Comparison of ENCODE assay signal across 9 cellular contexts in the genomic region with DNA sequence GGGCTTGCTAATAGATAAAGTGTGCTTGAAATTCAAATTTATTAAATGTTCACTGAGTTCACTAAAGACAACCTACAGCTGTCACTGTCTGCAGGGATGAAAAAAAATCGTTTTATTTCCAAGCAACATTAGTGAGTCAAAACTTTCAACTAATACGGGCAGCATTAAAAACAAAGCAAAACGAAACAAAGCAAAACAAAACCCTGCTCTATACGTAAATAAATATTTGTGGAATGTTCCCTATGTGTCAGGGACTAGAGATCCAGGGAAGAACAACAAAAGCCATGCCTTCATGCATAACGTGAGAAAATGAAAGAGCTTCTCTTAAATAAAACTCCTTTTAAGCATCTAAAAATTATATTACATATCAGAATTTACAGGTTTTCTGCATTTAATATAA. TPM values are rescaled to one million over a fixed set of nuclear protein-coding genes. Genes with fewer than 3 reads are reported as not detected.
A peak's percentile ranks its signal among the peaks of the same experiment; 100 is the strongest.
DNase-seq lines count a peak whose midpoint lies in the region; FAIRE-seq and TF ChIP-seq lines count a peak whose summit lies in the region.
"Had no signal": no experiment of that assay in that cellular context is flagged by ENCODE, and none has a peak within 500 bp of the region (broad histone marks: within the 10 kb centered on the region; RNA-seq: fewer than 3 reads in every experiment).

No MANE protein-coding gene starts in this region.

- H4K8ac ChIP-seq in H9 (replicated peaks; ENCODE audit: insufficient read length, low read depth, low read length): no peak overlapping the region

- no peaks in the 10 kb centered on the region for H3K79me2 ChIP-seq in H9 (ENCODE audit: insufficient read depth, low read length)

- no peak overlapping the region for H2BK20ac ChIP-seq in H9 (ENCODE audit: low read depth, low read length, poor library complexity, severe bottlenecking)

- H4K5ac ChIP-seq in H9 (ENCODE audit: insufficient read length, low read depth, low read length): no peak overlapping the region

- H3K27me3 Mint-ChIP-seq in H9 (ENCODE audit: low read depth): peaks cover 14% of the 10 kb centered on the region

- no peaks in the 10 kb centered on the region for H3K36me3 Mint-ChIP-seq in H9 (ENCODE audit: insufficient read depth in 1 of 3, low read depth in 3 of 3)

- H3K4me2 ChIP-seq in H9 (ENCODE audit: insufficient read depth, insufficient read length, low read length): peak overlapping the region; percentile 92

- no peak overlapping the region for H2AK5ac ChIP-seq in H9 (ENCODE audit: insufficient read length, low read length)

- peak overlapping the region; percentile 72 to 78 for H3K4me3 Mint-ChIP-seq in H9

- H3K9me3 Mint-ChIP-seq in H9: no peaks in the 10 kb centered on the region

- no peaks in the 10 kb centered on the region for H3K9me3 ChIP-seq in A673 (ENCODE audit: low read depth, low read length, poor library complexity, severe bottlenecking)
- H3K9me3 ChIP-seq in H9 (ENCODE audit: control insufficient read depth, low read depth, low read length): no peaks in the 10 kb centered on the region
- no peaks in the 10 kb centered on the region for H3K9me3 ChIP-seq in muscle layer of colon (ENCODE audit: low read length)

- H2BK120ac ChIP-seq in H9 (ENCODE audit: low read depth, low read length, poor library complexity, severe bottlenecking): no peak overlapping the region

- no peak overlapping the region for H2BK5ac ChIP-seq in H9 (ENCODE audit: insufficient read length, low read length)

- no peak for TF ChIP-seq CTCF in A673 (conservative IDR thresholded peaks at IDR 0.05; ENCODE audit: low read depth, low read length)
- TF ChIP-seq CTCF in H9 (conservative IDR thresholded peaks at IDR 0.05): no peak
- TF ChIP-seq CTCF in D721Med (IDR thresholded peaks at IDR 0.05; ENCODE audit: insufficient read depth, missing control alignments): no peak

- CTCF ChIA-PET in A673 (lab: Charles Lee): no interaction called here

- H2AFZ ChIP-seq in H9 (ENCODE audit: low read length): no peak overlapping the region

- no TSS peak for BruUV-seq in A673 (replicated peaks; lab: Mats Ljungman, UMichigan)

- H3K4me3 ChIP-seq in A673 (ENCODE audit: low read depth, low read length, poor library complexity, severe bottlenecking) (peak overlapping the region; percentile 57), muscle layer of colon (ENCODE audit: low read depth in 1 of 2, low read length in 2 of 2) (peak overlapping the region; percentile 53 to 68)

- H3K79me1 ChIP-seq in H9 (ENCODE audit: insufficient read depth, low read depth, low read length, poor library complexity, severe bottlenecking): no peaks in the 10 kb centered on the region

- no peak overlapping the region for H2BK12ac ChIP-seq in H9 (ENCODE audit: insufficient read length, low read depth, low read length)

- peaks cover 22 to 34% of the 10 kb centered on the region in 2 experiments for H3K4me1 Mint-ChIP-seq in H9

- no peak overlapping the region for H3K56ac ChIP-seq in H9 (ENCODE audit: insufficient read length, low read depth, low read length)

- no peak for DNase-seq in A673 (ENCODE audit: low spot score)
- no peak for DNase-seq in H9
- no peak for DNase-seq in D721Med (ENCODE audit: insufficient read length, low spot score)
- no peak for DNase-seq in activated CD4-positive, alpha-beta T cell treated with anti-CD3 and anti-CD28 coated beads for 1 hour
- DNase-seq in superior temporal gyrus (ENCODE audit: extremely low spot score): no peak
- DNase-seq in amygdala (lab: John Stamatoyannopoulos, UW): no peak

- H3K18ac ChIP-seq in H9 (ENCODE audit: insufficient read length, low read depth, low read length): no peak overlapping the region

- FAIRE-seq in D721Med (lab: Jason Lieb, UNC): no peak

- H3K27me3 ChIP-seq in A673 (replicated peaks; ENCODE audit: insufficient read depth, low read depth, low read length, poor library complexity) (peaks cover 6% of the 10 kb centered on the region), H9 (ENCODE audit: insufficient read depth, low read length) (no peaks in the 10 kb centered on the region), muscle layer of colon (ENCODE audit: control insufficient read depth in 1 of 2, insufficient read depth in 2 of 2, low read length in 2 of 2) (no peaks in the 10 kb centered on the region)

- H3K9ac ChIP-seq in H9 (ENCODE audit: extremely low read depth, insufficient read length, low read length) (peak overlapping the region; percentile 56), muscle layer of colon (ENCODE audit: low read length) (no peak overlapping the region)

- no peak overlapping the region for H3K4ac ChIP-seq in H9 (ENCODE audit: low read depth, low read length)

- no peak overlapping the region for H3K23ac ChIP-seq in H9 (ENCODE audit: insufficient read length, low read depth, low read length)

- no peaks in the 10 kb centered on the region for H4K20me1 ChIP-seq in H9 (ENCODE audit: control insufficient read depth, insufficient read depth, insufficient read length)

- intact Hi-C loops in A673 (cut with micrococcal nuclease; ENCODE audit: unreplicated experiment): no loop called here

- H3K27ac ChIP-seq in A673 (ENCODE audit: low read depth, low read length, poor library complexity, severe bottlenecking): peak overlapping the region; percentile 29
- no peak overlapping the region for H3K27ac ChIP-seq in H9 (ENCODE audit: insufficient read length, low read depth, low read length)
- H3K27ac ChIP-seq in cingulate gyrus (ENCODE audit: low read depth, low read length): peak overlapping the region; percentile 42
- H3K27ac ChIP-seq in muscle layer of colon (ENCODE audit: low read depth, low read length): no peak overlapping the region

- H3K4me1 ChIP-seq in A673 (ENCODE audit: insufficient read depth, low read length, poor library complexity, severe bottlenecking): peaks cover 5% of the 10 kb centered on the region
- no peaks in the 10 kb centered on the region; the same call in 1 of the 2 replicates for H3K4me1 ChIP-seq in H9 (ENCODE audit: insufficient read depth, low read length)
- H3K4me1 ChIP-seq in muscle layer of colon (ENCODE audit: insufficient read depth, low read length): no peaks in the 10 kb centered on the region

- WGBS in H9 (ENCODE audit: extremely low coverage, insufficient read length, low lambda C conversion rate): no CpG with 5 or more reads among the region's 5 CpGs

- H4K91ac ChIP-seq in H9 (ENCODE audit: insufficient read length, low read depth, low read length): no peak overlapping the region

- H2BK15ac ChIP-seq in H9 (ENCODE audit: low read depth, low read length): no peak overlapping the region

- POLR2A ChIA-PET in A673 (lab: Charles Lee; ENCODE audit: low non-redundant PET): no interaction called here

- H3K27ac Mint-ChIP-seq in H9: peak overlapping the region in 1 of 3 experiments; percentile 4; a peak in 1 of 7 replicates

- no peak overlapping the region for H3T11ph ChIP-seq in H9 (ENCODE audit: low read length)

- no peak overlapping the region for H3K14ac ChIP-seq in H9 (ENCODE audit: insufficient read depth, low read length)

- no peaks in the 10 kb centered on the region for H3K36me3 ChIP-seq in A673 (ENCODE audit: insufficient read depth, low read length, poor library complexity, severe bottlenecking)
- no peaks in the 10 kb centered on the region for H3K36me3 ChIP-seq in muscle layer of colon (ENCODE audit: insufficient read depth, low read length)

- peaks cover 10% of the 10 kb centered on the region for H3K23me2 ChIP-seq in H9 (ENCODE audit: insufficient read length, low read depth, low read length, poor library complexity, severe bottlenecking)

RNA-seq across cellular contexts. Expression of gene NAALAD2, which starts 0.6 kb away (rescaled TPM):
- total RNA-seq in A673 (2021) (3.9 and 4.0 TPM in 2 replicates), H9 (2021) (1.8 and 2.1 TPM in 2 replicates)
- total RNA-seq: T-helper 1 cell treated with Interleukin-12 subunit alpha and Interleukin-12 subunit beta and Interleukin-4 antibody, amounts not matched to agents 30 ng/mL and 1 ng/mL, for 36 hours had no signal

RNA-seq across cellular contexts. Expression of gene UBTFL1, which starts 49.3 kb away (rescaled TPM):
- total RNA-seq in A673 (2021): not detected in 2 replicates
- total RNA-seq in H9 (2021): not detected in 2 replicates
- total RNA-seq: T-helper 1 cell treated with Interleukin-12 subunit alpha and Interleukin-12 subunit beta and Interleukin-4 antibody, amounts not matched to agents 30 ng/mL and 1 ng/mL, for 36 hours had no signal

Comparison
In these comparisons a context has a peak if more than half of its experiments do, and no peak if none do; other contexts are left out.
1. H3K27ac ChIP-seq: peak in A673 (single experiment) and cingulate gyrus (single experiment); none in H9 (single experiment) and muscle layer of colon (single experiment).